In genomic region chr3:124770341-124771082, GRCh38 we compare ENCODE assay signal across 11 cellular contexts. TPM values are rescaled to one million over a fixed set of nuclear protein-coding genes. Genes with fewer than 3 reads are reported as not detected.
DNase-seq lines count a peak whose midpoint lies in the region; ATAC-seq, FAIRE-seq and TF ChIP-seq lines count a peak whose summit lies in the region.
"Had no signal": no experiment of that assay in that cellular context is flagged by ENCODE, and none has a peak within 500 bp of the region (broad histone marks: within the 10 kb centered on the region; RNA-seq: fewer than 3 reads in every experiment).

No MANE protein-coding gene starts in this region.

- H3K4me1 Mint-ChIP-seq in nephron: peaks cover 73% of the 10 kb centered on the region
- H3K4me1 Mint-ChIP-seq: activated CD8-positive, alpha-beta memory T cell treated with anti-CD3 and anti-CD28 coated beads, Interleukin-2, amount 10 ng/mL, durations not matched to agents 7 days and 5 days had no signal

- no peaks in the 10 kb centered on the region for H3K27me3 ChIP-seq in endothelial cell of umbilical vein (ENCODE audit: control insufficient read depth in 2 of 2, insufficient read depth in 2 of 2, low read length in 2 of 2)
- H3K27me3 ChIP-seq: breast epithelium had no signal

- dilution Hi-C loops in endothelial cell of umbilical vein (cut with MboI; ENCODE audit: extremely low pct_ligation_motif_present, low sequenced_read_pairs): loop anchor here (25.0 kb wide), 1 partner anchor 117 kb away; the partner anchor contains the start of gene ITGB5

- H3K9me1 ChIP-seq in endothelial cell of umbilical vein (replicated peaks; ENCODE audit: control insufficient read depth, extremely low read depth, insufficient read depth, low read length): no peaks in the 10 kb centered on the region

- peaks cover 7% of the 10 kb centered on the region for H3K27me3 Mint-ChIP-seq in nephron (ENCODE audit: low read depth)

- no TSS peak for BruUV-seq in endothelial cell of umbilical vein (replicated peaks; lab: Mats Ljungman, UMichigan)

- H3K9me3 ChIP-seq in endothelial cell of umbilical vein (replicated peaks; ENCODE audit: control insufficient read depth, insufficient read depth, low read length): no peaks in the 10 kb centered on the region
- H3K9me3 ChIP-seq: BLaER1 treated with 17β-estradiol and CSF1 and Interleukin-3, amounts not matched to agents 10 nM and 100 nM; breast epithelium had no signal

- no peak overlapping the region for H3K4me3 ChIP-seq in endothelial cell of umbilical vein (replicated peaks in 1 of 3; ENCODE audit: insufficient read depth in 1 of 3, low read depth in 1 of 3, low read length in 3 of 3)
- H3K4me3 ChIP-seq: BLaER1 treated with 17β-estradiol and CSF1 and Interleukin-3, amounts not matched to agents 10 nM and 100 nM; breast epithelium had no signal

- H3K27ac ChIP-seq in endothelial cell of umbilical vein (ENCODE audit: insufficient read depth, low read depth, low read length): no peak overlapping the region
- H3K27ac ChIP-seq: BLaER1 treated with 17β-estradiol and CSF1 and Interleukin-3, amounts not matched to agents 10 nM and 100 nM had no signal

- peak overlapping the region; percentile 60 to 89 (median 64) for H3K27ac Mint-ChIP-seq in nephron
- H3K27ac Mint-ChIP-seq: activated CD8-positive, alpha-beta memory T cell treated with anti-CD3 and anti-CD28 coated beads, Interleukin-2, amount 10 ng/mL, durations not matched to agents 7 days and 5 days had no signal

- no peak for TF ChIP-seq CTCF in endothelial cell of umbilical vein (IDR thresholded peaks at IDR 0.05; ENCODE audit: extremely low read depth in 1 of 2, insufficient read depth in 1 of 2, low read depth in 1 of 2, low read length in 2 of 2)
- TF ChIP-seq CTCF in nephron (IDR thresholded peaks at IDR 0.05; ENCODE audit: unreplicated experiment in 3 of 3): no peak

- H4K20me1 ChIP-seq in endothelial cell of umbilical vein (replicated peaks; ENCODE audit: control insufficient read depth, extremely low read depth, insufficient read depth, low read length): no peaks in the 10 kb centered on the region

- no peaks in the 10 kb centered on the region for H3K79me2 ChIP-seq in endothelial cell of umbilical vein (ENCODE audit: control insufficient read depth, insufficient read depth, low read length)

- in situ Hi-C loops in KBM-7 (cut with MboI; ENCODE audit: low pct_unique_long_range_greater_than_20kb, low sequenced_read_pairs): loop anchor here (10.0 kb wide), 1 partner anchor 134 kb away; no protein-coding TSS in a partner anchor

- peaks cover 5% of the 10 kb centered on the region for H3K36me3 Mint-ChIP-seq in nephron (ENCODE audit: low read depth)
- H3K36me3 Mint-ChIP-seq: activated CD8-positive, alpha-beta memory T cell treated with anti-CD3 and anti-CD28 coated beads, Interleukin-2, amount 10 ng/mL, durations not matched to agents 7 days and 5 days had no signal

- H3K4me3 Mint-ChIP-seq in nephron: peak overlapping the region in 1 of 3 experiments; percentile 22
- H3K4me3 Mint-ChIP-seq: activated CD8-positive, alpha-beta memory T cell treated with anti-CD3 and anti-CD28 coated beads, Interleukin-2, amount 10 ng/mL, durations not matched to agents 7 days and 5 days had no signal

- intact Hi-C loops in endothelial cell of umbilical vein (cut with micrococcal nuclease): loop anchor here (10.0 kb wide), 1 partner anchor 284 kb away; the partner anchor contains the start of gene HEG1

- no peak overlapping the region for H3K4me2 ChIP-seq in endothelial cell of umbilical vein (ENCODE audit: insufficient read depth, low read length)

- H3K9me3 Mint-ChIP-seq in nephron: no peaks in the 10 kb centered on the region

- no peak for TF ChIP-seq POLR2A in endothelial cell of umbilical vein (IDR thresholded peaks at IDR 0.05; ENCODE audit: low read depth, low read length)

- H3K9ac ChIP-seq in endothelial cell of umbilical vein (replicated peaks; ENCODE audit: extremely low read depth, insufficient read depth, low read length): no peak overlapping the region
- H3K9ac ChIP-seq: BLaER1 treated with 17β-estradiol and CSF1 and Interleukin-3, amounts not matched to agents 10 nM and 100 nM had no signal

- peaks cover 0 to 4% of the 10 kb centered on the region in 2 experiments for H3K36me3 ChIP-seq in endothelial cell of umbilical vein (ENCODE audit: control insufficient read depth in 2 of 2, extremely low read depth in 1 of 2, insufficient read depth in 2 of 2, low read length in 2 of 2)
- H3K36me3 ChIP-seq: breast epithelium had no signal

- peaks cover 48% of the 10 kb centered on the region for H3K4me1 ChIP-seq in endothelial cell of umbilical vein (ENCODE audit: control insufficient read depth, extremely low read depth, insufficient read depth, low read length)

- DNase-seq in AG08395 (ENCODE audit: low spot score) (peak; percentile 16), NCI-H2227 treated with DMSO at 0.1 percent for 48 hours (lab: John Stamatoyannopoulos, UW) (peak; percentile 29), endothelial cell of umbilical vein (ENCODE audit: low read depth, low spot score) (no peak), KBM-7 (no peak)
- DNase-seq: activated CD8-positive, alpha-beta memory T cell treated with anti-CD3 and anti-CD28 coated beads, Interleukin-2, amount 10 ng/mL, durations not matched to agents 7 days and 5 days had no signal

- ATAC-seq in GM21367 (IDR thresholded peaks at IDR 0.05; ENCODE audit: unreplicated experiment) (no peak), HG03521 (IDR thresholded peaks at IDR 0.05; ENCODE audit: unreplicated experiment) (no peak), HG03175 (IDR thresholded peaks at IDR 0.05; ENCODE audit: unreplicated experiment) (no peak)
- ATAC-seq: activated CD8-positive, alpha-beta memory T cell treated with anti-CD3 and anti-CD28 coated beads, Interleukin-2, amount 10 ng/mL, durations not matched to agents 7 days and 5 days had no signal

- POLR2A ChIA-PET in endothelial cell of umbilical vein (lab: Charles Lee): interaction anchor here (1.1 kb wide), 1 partner anchor 117 kb away, joined by 3 read pairs; the partner anchor contains the start of gene ITGB5

- no peak overlapping the region for H2AFZ ChIP-seq in endothelial cell of umbilical vein (ENCODE audit: low read depth, low read length)

- peak; percentile 87 for FAIRE-seq in endothelial cell of umbilical vein (lab: Jason Lieb, UNC)

- CTCF ChIA-PET in endothelial cell of umbilical vein (lab: Charles Lee): interaction anchor here (0.7 to 4.8 kb wide), 8 partner anchors 10 to 131 kb away, joined by 3 to 54 read pairs (median 4); no protein-coding TSS in a partner anchor

TF ChIP-seq in endothelial cell of umbilical vein, 7 proteins besides CTCF, POLR2A, EP300 and RAD21:
- TF ChIP-seq JUN (IDR thresholded peaks at IDR 0.05; ENCODE audit: borderline replicate concordance, insufficient read depth, insufficient read length, low read depth): no peak
- TF ChIP-seq EZH2 (IDR thresholded peaks at IDR 0.05; ENCODE audit: borderline replicate concordance, low read depth, low read length, severe bottlenecking): no peak
- no peak for TF ChIP-seq GATA2 (IDR thresholded peaks at IDR 0.05; ENCODE audit: insufficient read depth, insufficient read length, low read depth, low read length)
- TF ChIP-seq, protein P1, sequence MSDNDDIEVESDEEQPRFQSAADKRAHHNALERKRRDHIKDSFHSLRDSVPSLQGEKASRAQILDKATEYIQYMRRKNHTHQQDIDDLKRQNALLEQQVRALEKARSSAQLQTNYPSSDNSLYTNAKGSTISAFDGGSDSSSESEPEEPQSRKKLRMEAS (IDR thresholded peaks at IDR 0.05; ENCODE audit: insufficient read depth, insufficient read length): no peak

RNA-seq across cellular contexts. Expression of gene UMPS, which starts 40.3 kb away (rescaled TPM):
- 41.9 and 50.2 TPM in 2 replicates for total RNA-seq in endothelial cell of umbilical vein
- 21.5 and 38.6 TPM in 2 replicates for polyA plus RNA-seq in endothelial cell of umbilical vein
- polyA plus RNA-seq in endothelial cell of umbilical vein (2011; cell fraction: cytosol; rRNA removed): 32.4 and 35.7 TPM in 2 replicates
- polyA plus RNA-seq in endothelial cell of umbilical vein (2011; cell fraction: nucleus; rRNA removed): 19.1 and 27.0 TPM in 2 replicates
- polyA plus RNA-seq in endothelial cell of umbilical vein (2012): 29.0 and 36.5 TPM in 2 replicates
- 21.2 and 22.3 TPM in 2 replicates for polyA minus RNA-seq in endothelial cell of umbilical vein
- 118 TPM for polyA minus RNA-seq in endothelial cell of umbilical vein (2011; cell fraction: cytosol; rRNA and poly(A)+ RNA removed)
- 6.8 and 10.1 TPM in 2 replicates for polyA minus RNA-seq in endothelial cell of umbilical vein (2011; cell fraction: nucleus; rRNA and poly(A)+ RNA removed)

Comparison
In these comparisons a context has a peak if more than half of its experiments do, and no peak if none do; other contexts are left out.
1. DNase-seq: peak in AG08395 (single experiment) and NCI-H2227 treated with DMSO at 0.1 percent for 48 hours (single experiment); none in endothelial cell of umbilical vein (single experiment) and KBM-7 (single experiment).